Comparison of ENCODE assay signal across 8 cellular contexts in the genomic region with DNA sequence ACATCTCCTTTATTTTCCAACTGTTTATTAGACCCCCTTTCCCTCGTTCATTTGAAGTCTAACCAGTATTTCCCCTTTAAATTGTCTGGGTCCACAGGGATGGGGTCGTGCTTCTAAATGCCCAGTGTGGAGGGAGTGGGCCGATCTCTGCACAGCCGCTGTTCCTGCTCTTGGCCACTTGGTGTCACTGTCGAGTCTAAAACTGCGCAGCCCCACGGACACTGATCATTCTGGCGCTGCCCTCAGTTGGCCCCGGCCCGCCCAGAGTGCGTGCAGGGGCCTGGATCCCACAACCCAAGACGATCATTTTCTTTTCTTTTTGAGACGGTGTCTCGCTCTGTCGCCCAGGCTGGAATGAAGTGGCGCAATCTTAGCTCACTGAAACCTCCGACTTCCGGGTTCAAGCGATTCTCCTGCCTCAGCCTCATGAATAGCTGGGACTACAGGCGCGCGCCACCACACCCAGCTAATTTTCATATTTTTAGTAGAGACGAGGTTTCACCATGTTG.
DNase-seq lines count a peak whose midpoint lies in the region; ATAC-seq and TF ChIP-seq lines count a peak whose summit lies in the region.

No MANE protein-coding gene starts in this region.

- no peaks in the 10 kb centered on the region for H4K20me1 ChIP-seq in DND-41 (ENCODE audit: insufficient read depth, low read length)

- H2AFZ ChIP-seq in DND-41 (ENCODE audit: low read depth, low read length) = no peak overlapping the region

- no peaks in the 10 kb centered on the region for H3K27me3 ChIP-seq in DND-41 (ENCODE audit: insufficient read depth, low read length, poor library complexity)

- TF ChIP-seq CTCF in DND-41 (IDR thresholded peaks at IDR 0.05; ENCODE audit: borderline replicate concordance, extremely low read depth, low read length, poor library complexity, severe bottlenecking) = peak; percentile 95

- H3K4me3 ChIP-seq in DND-41 (ENCODE audit: low read depth in 1 of 2, low read length in 2 of 2) = no peak overlapping the region

- ATAC-seq in DND-41 (ENCODE audit: insufficient read depth, low read depth) (peak; percentile 97), HG02678 (IDR thresholded peaks at IDR 0.05; ENCODE audit: unreplicated experiment) (peak; percentile 72), GM18870 (IDR thresholded peaks at IDR 0.05; ENCODE audit: unreplicated experiment) (no peak)
- ATAC-seq in activated CD4-positive, CD25-positive, alpha-beta regulatory T cell treated with anti-CD3 and anti-CD28 coated beads, Interleukin-2, amount 50 U/mL, for 24 hours = peak; percentile 96

- H3K36me3 ChIP-seq in DND-41 (ENCODE audit: insufficient read depth, low read length) = no peaks in the 10 kb centered on the region

- peak; percentile 56 for DNase-seq in DND-41
- peak; percentile 44 for DNase-seq in NCI-H2196 (lab: John Stamatoyannopoulos, UW; ENCODE audit: unreplicated experiment)
- peak; percentile 74 for DNase-seq in cerebellar cortex (ENCODE audit: low spot score)
- peak; percentile 80 for DNase-seq in left kidney (ENCODE audit: low read depth, low spot score)
- peak; percentile 63 for DNase-seq in stimulated activated CD4-positive, alpha-beta T cell treated with anti-CD3 and anti-CD28 coated beads, Interleukin-4, amount 100 ng/mL, for 24 hours

- no peaks in the 10 kb centered on the region for H3K9me3 ChIP-seq in DND-41 (ENCODE audit: insufficient read depth, low read length, severe bottlenecking)

- H3K27ac ChIP-seq in DND-41 (ENCODE audit: low read length) = no peak overlapping the region

- no peaks in the 10 kb centered on the region for H3K79me2 ChIP-seq in DND-41 (ENCODE audit: insufficient read depth, low read length)

- no peak overlapping the region for H3K9ac ChIP-seq in DND-41 (ENCODE audit: low read depth, low read length)

- H3K4me1 ChIP-seq in DND-41 (ENCODE audit: insufficient read depth, low read length) = peaks cover 4% of the 10 kb centered on the region; the same call in 1 of the 2 replicates

- H3K4me2 ChIP-seq in DND-41 (ENCODE audit: insufficient read depth, low read length) = peak overlapping the region; percentile 29; the same call in 1 of the 2 replicates
